16 cellular contexts compared by ENCODE assay signal in the genomic region with DNA sequence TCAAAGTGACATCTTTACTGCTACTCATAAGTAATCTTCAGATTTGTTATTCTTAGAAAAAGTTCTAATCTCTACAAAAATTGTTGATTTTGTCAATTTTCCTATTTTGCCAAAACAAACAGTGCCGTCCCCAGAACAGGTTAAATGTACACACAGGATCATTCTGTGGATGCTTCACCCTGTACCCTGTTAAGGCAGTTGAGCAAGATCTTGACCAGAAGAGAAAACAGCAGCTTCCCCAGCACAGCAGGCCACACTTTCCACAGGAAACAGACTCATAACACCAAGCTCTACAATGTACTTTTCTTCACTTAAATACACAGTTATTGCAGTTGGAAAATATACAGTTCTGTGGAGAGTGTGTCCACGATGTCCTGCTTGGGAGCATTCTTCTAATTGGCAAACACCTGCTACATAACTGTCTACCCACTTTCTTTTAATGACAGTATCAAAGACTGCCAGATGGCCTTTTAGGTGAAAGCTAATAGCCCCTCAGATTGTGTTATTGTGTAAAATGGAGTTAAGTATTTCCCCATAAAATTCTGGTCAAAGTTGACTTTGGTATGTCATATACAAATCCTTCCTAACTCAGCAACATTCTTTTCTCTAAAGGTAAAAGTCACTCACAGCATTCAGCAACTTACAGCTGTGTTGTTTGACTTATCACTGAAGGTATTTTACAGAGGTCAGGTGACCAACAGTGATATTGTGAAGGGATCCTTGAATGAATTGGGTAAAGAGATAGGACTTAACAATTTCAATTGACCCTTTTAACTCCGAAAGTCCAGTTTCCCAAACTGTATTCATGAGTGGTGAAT.
DNase-seq lines count a peak whose midpoint lies in the region; ATAC-seq and TF ChIP-seq lines count a peak whose summit lies in the region.
"Had no signal": no experiment of that assay in that cellular context is flagged by ENCODE, and none has a peak within 500 bp of the region (broad histone marks: within the 10 kb centered on the region; RNA-seq: fewer than 3 reads in every experiment).

No MANE protein-coding gene starts in this region.

- no peaks in the 10 kb centered on the region for H3K27me3 ChIP-seq in CD8-positive, alpha-beta T cell (ENCODE audit: insufficient read depth, low read length)
- H3K27me3 ChIP-seq in GM23248 (replicated peaks; ENCODE audit: insufficient read depth) = no peaks in the 10 kb centered on the region
- H3K27me3 ChIP-seq in left lung = no peaks in the 10 kb centered on the region
- H3K27me3 ChIP-seq: adrenal gland, tibial nerve had no signal

- POLR2A ChIA-PET in CD8-positive, alpha-beta T cell (lab: Charles Lee) = no interaction called here

- no peaks in the 10 kb centered on the region for H3K9me3 Mint-ChIP-seq in CD8-positive, alpha-beta T cell

- CTCF ChIA-PET in CD8-positive, alpha-beta T cell (lab: Charles Lee) = interaction anchor here (0.9 kb wide), 1 partner anchor 11 kb away, joined by 5 read pairs; no protein-coding TSS in a partner anchor

- H3K9me2 ChIP-seq in GM23248 (ENCODE audit: insufficient read depth) = no peaks in the 10 kb centered on the region

- peak overlapping the region; percentile 19 for H3K27ac Mint-ChIP-seq in CD8-positive, alpha-beta T cell

- H3K27me3 Mint-ChIP-seq in CD8-positive, alpha-beta T cell (ENCODE audit: low read depth) = no peaks in the 10 kb centered on the region

- H3K79me2 ChIP-seq in GM23248 (ENCODE audit: insufficient read depth) = peaks cover 23% of the 10 kb centered on the region

- H3K36me3 ChIP-seq in CD8-positive, alpha-beta T cell (ENCODE audit: insufficient read depth, low read length) = no peaks in the 10 kb centered on the region
- H3K36me3 ChIP-seq in GM23248 (ENCODE audit: low read depth) (peaks cover 12% of the 10 kb centered on the region; the same call in 1 of the 2 replicates), left lung (peaks cover 0 to 16% of the 10 kb centered on the region in 2 donors)

- H3F3A ChIP-seq in GM23248 (ENCODE audit: insufficient read depth) = peaks cover 25% of the 10 kb centered on the region; the same call in 1 of the 2 replicates

- no peaks in the 10 kb centered on the region for H4K20me1 ChIP-seq in GM23248 (ENCODE audit: insufficient read depth)

- H3K4me2 ChIP-seq in GM23248 (ENCODE audit: unreplicated experiment) = no peak overlapping the region
- H3K4me2 ChIP-seq: KMS-11 had no signal

- WGBS in GM23248 (ENCODE audit: low coverage in 1 of 2, low lambda C conversion rate in 2 of 2, missing lambda C conversion rate in 2 of 2), 2 experiments = 99 to 100% methylated on average over 3 of the region's 3 CpGs

- in situ Hi-C loops in GM23248 (cut with MboI) = no loop called here

- no peak overlapping the region for H2AFZ ChIP-seq in GM23248

- TF ChIP-seq CTCF in CD8-positive, alpha-beta T cell (IDR thresholded peaks at IDR 0.05) = no peak
- no peak for TF ChIP-seq CTCF in VCaP (conservative IDR thresholded peaks at IDR 0.05)
- TF ChIP-seq CTCF in left lung (IDR thresholded peaks at IDR 0.05) = no peak

- peaks cover 22% of the 10 kb centered on the region for H3K36me3 Mint-ChIP-seq in CD8-positive, alpha-beta T cell

- no peak overlapping the region for H3K9ac ChIP-seq in GM23248
- H3K9ac ChIP-seq: KMS-11 had no signal

- H3K4me1 Mint-ChIP-seq in CD8-positive, alpha-beta T cell (ENCODE audit: low read depth) = no peaks in the 10 kb centered on the region

- intact Hi-C loops in CD8-positive, alpha-beta T cell (cut with DNase I, micrococcal nuclease) = no loop called here
- intact Hi-C loops in left lung (cut with DNase I) = no loop called here

- no peak overlapping the region for H3K4me3 Mint-ChIP-seq in CD8-positive, alpha-beta T cell

- H3K27ac ChIP-seq in CD8-positive, alpha-beta T cell (ENCODE audit: low read depth, low read length) = no peak overlapping the region
- H3K27ac ChIP-seq in GM23248 (no peak overlapping the region), VCaP (peak overlapping the region; percentile 76), left lung (no peak overlapping the region)
- H3K27ac ChIP-seq: adrenal gland, KMS-11, tibial nerve had no signal

- DNase-seq in CD8-positive, alpha-beta T cell = no peak
- DNase-seq in GM23248 = peak; percentile 5
- DNase-seq in left lung = no peak
- DNase-seq in NCI-H1048 (lab: John Stamatoyannopoulos, UW) = no peak
- DNase-seq in foreskin melanocyte = no peak
- DNase-seq in HuH-7.5 (ENCODE audit: low spot score) = no peak
- no peak for DNase-seq in activated CD4-positive, alpha-beta T cell treated with anti-CD3 and anti-CD28 coated beads, Interleukin-2, amount 50 U/mL, for 48 hours
- DNase-seq: adrenal gland; effector memory CD4-positive, alpha-beta T cell; head of caudate nucleus; left ventricle myocardium superior; RPMI8226; T1000 had no signal

- ATAC-seq in CD8-positive, alpha-beta T cell = no peak
- peak; percentile 44 for ATAC-seq in left lung
- ATAC-seq: left ventricle myocardium superior had no signal

- H3K4me3 ChIP-seq in CD8-positive, alpha-beta T cell (ENCODE audit: low read depth, low read length) = no peak overlapping the region
- H3K4me3 ChIP-seq in GM23248 = no peak overlapping the region
- H3K4me3 ChIP-seq in left lung = no peak overlapping the region
- H3K4me3 ChIP-seq: adrenal gland, tibial nerve had no signal

- no peaks in the 10 kb centered on the region for H3K9me3 ChIP-seq in CD8-positive, alpha-beta T cell (ENCODE audit: low read length)
- no peaks in the 10 kb centered on the region for H3K9me3 ChIP-seq in GM23248 (ENCODE audit: low read depth)
- H3K9me3 ChIP-seq in left lung = no peaks in the 10 kb centered on the region
- H3K9me3 ChIP-seq: adrenal gland, tibial nerve had no signal

- no peaks in the 10 kb centered on the region for H3K4me1 ChIP-seq in CD8-positive, alpha-beta T cell (ENCODE audit: insufficient read depth, low read length)
- H3K4me1 ChIP-seq in GM23248 (ENCODE audit: insufficient read depth) (no peaks in the 10 kb centered on the region), left lung (no peaks in the 10 kb centered on the region)
- H3K4me1 ChIP-seq: adrenal gland, tibial nerve had no signal
